ENCODE assay signal across 2 cellular contexts in genomic region chr17:46151762-46152161, GRCh38.
A peak's percentile ranks its signal among the peaks of the same experiment; 100 is the strongest.
TF ChIP-seq lines count a peak whose summit lies in the region.

No MANE protein-coding gene starts in this region.

TF ChIP-seq in SK-N-SH, 30 proteins besides CTCF, POLR2A, EP300 and RAD21 (continued from another document):
- TF ChIP-seq REST (IDR thresholded peaks at IDR 0.05; ENCODE audit: low read depth, low read length): no peak
- TF ChIP-seq PBX3 (IDR thresholded peaks at IDR 0.05): peak; percentile 39
- TF ChIP-seq RFX5 (IDR thresholded peaks at IDR 0.05; ENCODE audit: low read length): no peak
- TF ChIP-seq NFIC (IDR thresholded peaks at IDR 0.05; ENCODE audit: borderline replicate concordance): peak; percentile 28; the same call in 1 of the 2 replicates
TF ChIP-seq in SK-N-SH: peak in this region for 3.

TF ChIP-seq in SK-N-SH treated with all-trans-retinoic acid at 6 μM for 48 hours, 23 proteins besides CTCF, POLR2A, EP300 and RAD21 (continued from another document):
- TF ChIP-seq, protein P1, sequence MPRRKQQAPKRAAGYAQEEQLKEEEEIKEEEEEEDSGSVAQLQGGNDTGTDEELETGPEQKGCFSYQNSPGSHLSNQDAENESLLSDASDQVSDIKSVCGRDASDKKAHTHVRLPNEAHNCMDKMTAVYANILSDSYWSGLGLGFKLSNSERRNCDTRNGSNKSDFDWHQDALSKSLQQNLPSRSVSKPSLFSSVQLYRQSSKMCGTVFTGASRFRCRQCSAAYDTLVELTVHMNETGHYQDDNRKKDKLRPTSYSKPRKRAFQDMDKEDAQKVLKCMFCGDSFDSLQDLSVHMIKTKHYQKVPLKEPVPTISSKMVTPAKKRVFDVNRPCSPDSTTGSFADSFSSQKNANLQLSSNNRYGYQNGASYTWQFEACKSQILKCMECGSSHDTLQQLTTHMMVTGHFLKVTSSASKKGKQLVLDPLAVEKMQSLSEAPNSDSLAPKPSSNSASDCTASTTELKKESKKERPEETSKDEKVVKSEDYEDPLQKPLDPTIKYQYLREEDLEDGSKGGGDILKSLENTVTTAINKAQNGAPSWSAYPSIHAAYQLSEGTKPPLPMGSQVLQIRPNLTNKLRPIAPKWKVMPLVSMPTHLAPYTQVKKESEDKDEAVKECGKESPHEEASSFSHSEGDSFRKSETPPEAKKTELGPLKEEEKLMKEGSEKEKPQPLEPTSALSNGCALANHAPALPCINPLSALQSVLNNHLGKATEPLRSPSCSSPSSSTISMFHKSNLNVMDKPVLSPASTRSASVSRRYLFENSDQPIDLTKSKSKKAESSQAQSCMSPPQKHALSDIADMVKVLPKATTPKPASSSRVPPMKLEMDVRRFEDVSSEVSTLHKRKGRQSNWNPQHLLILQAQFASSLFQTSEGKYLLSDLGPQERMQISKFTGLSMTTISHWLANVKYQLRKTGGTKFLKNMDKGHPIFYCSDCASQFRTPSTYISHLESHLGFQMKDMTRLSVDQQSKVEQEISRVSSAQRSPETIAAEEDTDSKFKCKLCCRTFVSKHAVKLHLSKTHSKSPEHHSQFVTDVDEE (CRISPR knock-in tag; IDR thresholded peaks at IDR 0.05): no peak
- TF ChIP-seq ARNTL (CRISPR knock-in tag; IDR thresholded peaks at IDR 0.05; ENCODE audit: borderline replicate concordance, low read depth): no peak
- no peak for TF ChIP-seq CREB5 (CRISPR knock-in tag; IDR thresholded peaks at IDR 0.05; ENCODE audit: low read depth)
- TF ChIP-seq ZNF565 (CRISPR knock-in tag; conservative IDR thresholded peaks at IDR 0.05; ENCODE audit: low read depth): no peak
- TF ChIP-seq ZNF8 (CRISPR knock-in tag; IDR thresholded peaks at IDR 0.05): no peak
- no peak for TF ChIP-seq RARB (CRISPR knock-in tag; IDR thresholded peaks at IDR 0.05)
- TF ChIP-seq CSRNP3 (CRISPR knock-in tag; IDR thresholded peaks at IDR 0.05): no peak
- no peak for TF ChIP-seq ESRRG (CRISPR knock-in tag; IDR thresholded peaks at IDR 0.05)
- no peak for TF ChIP-seq ZFP3 (CRISPR knock-in tag; IDR thresholded peaks at IDR 0.05)
- TF ChIP-seq POU6F1 (CRISPR knock-in tag; IDR thresholded peaks at IDR 0.05; ENCODE audit: borderline replicate concordance, low read depth): no peak
- no peak for TF ChIP-seq OSR1 (CRISPR knock-in tag; IDR thresholded peaks at IDR 0.05)
- no peak for TF ChIP-seq ZFP30 (CRISPR knock-in tag; IDR thresholded peaks at IDR 0.05)
- no peak for TF ChIP-seq TCF4 (CRISPR knock-in tag; IDR thresholded peaks at IDR 0.05; ENCODE audit: borderline replicate concordance)
- no peak for TF ChIP-seq SNAI2 (CRISPR knock-in tag; IDR thresholded peaks at IDR 0.05)
- no peak for TF ChIP-seq CSDC2 (CRISPR knock-in tag; IDR thresholded peaks at IDR 0.05)
